ENCODE assay signal across 9 cellular contexts in genomic region chr10:88254091-88254490, GRCh38.
DNase-seq lines count a peak whose midpoint lies in the region; ATAC-seq and TF ChIP-seq lines count a peak whose summit lies in the region.
"Had no signal": no experiment of that assay in that cellular context is flagged by ENCODE, and none has a peak within 500 bp of the region (broad histone marks: within the 10 kb centered on the region; RNA-seq: fewer than 3 reads in every experiment).

No MANE protein-coding gene starts in this region.

- no peak overlapping the region for H3K9ac ChIP-seq in DND-41 (ENCODE audit: low read depth, low read length)

- peak overlapping the region; percentile 24; the same call in 1 of the 2 replicates for H3K27ac ChIP-seq in DND-41 (ENCODE audit: low read length)

- ATAC-seq in DND-41 (ENCODE audit: insufficient read depth, low read depth) (peak; percentile 64; the same call in 2 of the 3 replicates), HG03045 (IDR thresholded peaks at IDR 0.05; ENCODE audit: unreplicated experiment) (peak; percentile 56)
- ATAC-seq in activated naive CD8-positive, alpha-beta T cell treated with anti-CD3 and anti-CD28 coated beads, Interleukin-2, amount 50 U/mL, for 24 hours = peak; percentile 89

- peak overlapping the region; percentile 7 for H3K27ac Mint-ChIP-seq in activated naive CD8-positive, alpha-beta T cell treated with anti-CD3 and anti-CD28 coated beads, Interleukin-2, amount 50 U/mL, for 24 hours

- H3K36me3 Mint-ChIP-seq in activated naive CD8-positive, alpha-beta T cell treated with anti-CD3 and anti-CD28 coated beads, Interleukin-2, amount 50 U/mL, for 24 hours (ENCODE audit: low read depth) = no peaks in the 10 kb centered on the region

- H3K4me1 Mint-ChIP-seq in activated naive CD8-positive, alpha-beta T cell treated with anti-CD3 and anti-CD28 coated beads, Interleukin-2, amount 50 U/mL, for 24 hours = peaks cover 6% of the 10 kb centered on the region
- H3K4me1 Mint-ChIP-seq: central memory CD8-positive, alpha-beta T cell had no signal

- H3K79me2 ChIP-seq in DND-41 (ENCODE audit: insufficient read depth, low read length) = no peaks in the 10 kb centered on the region

- H3K27me3 ChIP-seq in DND-41 (ENCODE audit: insufficient read depth, low read length, poor library complexity) = no peaks in the 10 kb centered on the region

- no peak overlapping the region for H3K4me2 ChIP-seq in DND-41 (ENCODE audit: insufficient read depth, low read length)

- no peaks in the 10 kb centered on the region for H3K36me3 ChIP-seq in DND-41 (ENCODE audit: insufficient read depth, low read length)

- H3K9me3 ChIP-seq in DND-41 (ENCODE audit: insufficient read depth, low read length, severe bottlenecking) = no peaks in the 10 kb centered on the region

- peaks cover 8% of the 10 kb centered on the region for H3K4me1 ChIP-seq in DND-41 (ENCODE audit: insufficient read depth, low read length)

- H2AFZ ChIP-seq in DND-41 (ENCODE audit: low read depth, low read length) = no peak overlapping the region

- H3K4me3 ChIP-seq in DND-41 (ENCODE audit: low read depth in 1 of 2, low read length in 2 of 2) = no peak overlapping the region

- TF ChIP-seq CTCF in DND-41 (IDR thresholded peaks at IDR 0.05; ENCODE audit: borderline replicate concordance, extremely low read depth, low read length, poor library complexity, severe bottlenecking) = no peak

- no peak overlapping the region for H3K4me3 Mint-ChIP-seq in activated naive CD8-positive, alpha-beta T cell treated with anti-CD3 and anti-CD28 coated beads, Interleukin-2, amount 50 U/mL, for 24 hours
- H3K4me3 Mint-ChIP-seq: central memory CD8-positive, alpha-beta T cell had no signal

- no peaks in the 10 kb centered on the region for H3K9me3 Mint-ChIP-seq in activated naive CD8-positive, alpha-beta T cell treated with anti-CD3 and anti-CD28 coated beads, Interleukin-2, amount 50 U/mL, for 24 hours
- H3K9me3 Mint-ChIP-seq: central memory CD8-positive, alpha-beta T cell had no signal

- DNase-seq in DND-41 (no peak), kidney tubule cell (ENCODE audit: low spot score) (peak; percentile 86), DMS79 treated with DMSO at 0.1 percent for 48 hours (lab: John Stamatoyannopoulos, UW) (no peak), NCI-H345 treated with DMSO at 0.1 percent for 48 hours (lab: John Stamatoyannopoulos, UW; ENCODE audit: unreplicated experiment) (no peak)
- DNase-seq in activated naive CD8-positive, alpha-beta T cell treated with anti-CD3 and anti-CD28 coated beads, Interleukin-2, amount 50 U/mL, for 24 hours = peak; percentile 11
- no peak for DNase-seq in activated CD4-positive, alpha-beta T cell treated with anti-CD3 and anti-CD28 coated beads for 1 hour
- DNase-seq in effector CD8-positive, alpha-beta T cell (lab: John Stamatoyannopoulos, UW) = no peak

- no peaks in the 10 kb centered on the region for H3K27me3 Mint-ChIP-seq in activated naive CD8-positive, alpha-beta T cell treated with anti-CD3 and anti-CD28 coated beads, Interleukin-2, amount 50 U/mL, for 24 hours
- H3K27me3 Mint-ChIP-seq: central memory CD8-positive, alpha-beta T cell had no signal

- no peaks in the 10 kb centered on the region for H4K20me1 ChIP-seq in DND-41 (ENCODE audit: insufficient read depth, low read length)

Comparison
In these comparisons a context has a peak if more than half of its experiments do, and no peak if none do; other contexts are left out.
1. DNase-seq: peak in activated naive CD8-positive, alpha-beta T cell treated with anti-CD3 and anti-CD28 coated beads, Interleukin-2, amount 50 U/mL, for 24 hours (single experiment) and kidney tubule cell (single experiment); none in DND-41 (single experiment), DMS79 treated with DMSO at 0.1 percent for 48 hours (single experiment), activated CD4-positive, alpha-beta T cell treated with anti-CD3 and anti-CD28 coated beads for 1 hour (single experiment), NCI-H345 treated with DMSO at 0.1 percent for 48 hours (single experiment) and effector CD8-positive, alpha-beta T cell (single experiment).
2. Peak in every context shown above with its lines, with median percentiles within 50 percentile points of each other: ATAC-seq.